In the genomic region with DNA sequence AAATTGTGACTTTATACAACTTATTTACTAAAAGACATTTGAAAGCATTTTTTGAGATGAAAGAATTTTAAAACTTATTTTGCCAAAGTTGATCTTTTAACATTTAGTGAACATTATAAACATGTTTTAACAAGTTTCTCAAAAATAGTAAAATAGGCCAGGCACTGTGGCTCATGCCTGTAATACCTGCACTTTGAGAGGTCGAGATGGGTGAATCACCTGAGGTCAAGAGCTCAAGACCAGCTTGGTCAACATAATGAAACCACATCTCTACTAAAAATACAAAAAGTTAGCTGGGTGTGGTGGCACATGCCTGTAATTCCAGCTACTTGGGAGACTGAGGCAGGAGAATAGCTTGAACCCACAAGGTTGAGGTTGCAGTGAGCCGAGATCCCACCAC, we compare ENCODE assay signal across 32 cellular contexts.
"Had no signal": no experiment of that assay in that cellular context is flagged by ENCODE, and none has a peak within 500 bp of the region (broad histone marks: within the 10 kb centered on the region; RNA-seq: fewer than 3 reads in every experiment).

No MANE protein-coding gene starts in this region.

- H3K4me1 ChIP-seq: lower lobe of right lung, prostate gland, stomach, testis, thyroid gland, transverse colon, upper lobe of left lung, vagina had no signal

- H3K9me3 Mint-ChIP-seq: mesothelial cell of epicardium; nephron progenitor cell; neural progenitor cell; stimulated activated naive B cell treated with anti-CD40 and anti-IgM and Interleukin-4, amounts not matched to agents 10 μg/mL and 1 μg/mL and 100 μg/mL, for 72 hours had no signal

- H3K9me3 ChIP-seq: lower lobe of right lung, neutrophil, ovary, prostate gland, stomach, testis, thyroid gland, transverse colon, upper lobe of left lung, vagina had no signal

- ATAC-seq: left cardiac atrium; left lobe of liver; lower lobe of right lung; natural killer cell; right cardiac atrium; sciatic nerve; stimulated activated naive B cell treated with anti-CD40 and anti-IgM and Interleukin-4, amounts not matched to agents 10 μg/mL and 1 μg/mL and 100 μg/mL, for 72 hours; stimulated activated naive CD8-positive, alpha-beta T cell treated with anti-CD3 and anti-CD28 coated beads, Interleukin-15, Interleukin-2, amounts not matched to agents 100 U/mL and 50 U/mL, for 24 hours had no signal

- H3K36me3 Mint-ChIP-seq: mesothelial cell of epicardium; naive B cell; natural killer cell; neural progenitor cell; stimulated activated naive B cell treated with anti-CD40 and anti-IgM and Interleukin-4, amounts not matched to agents 10 μg/mL and 1 μg/mL and 100 μg/mL, for 72 hours had no signal

- FAIRE-seq: keratinocyte had no signal

- H3K4me3 ChIP-seq: lower lobe of right lung, neural progenitor cell, ovary, prostate gland, skin epidermis, stomach, testis, thyroid gland, transverse colon, upper lobe of left lung, vagina had no signal

- DNase-seq: hippocampal formation; kidney glomerular epithelial cell; left cardiac atrium; lower lobe of right lung; mesendoderm; naive B cell; natural killer cell; nephron progenitor cell; occipital lobe; ovary; retina; right cardiac atrium; stimulated activated CD4-positive, alpha-beta T cell treated with anti-CD3 and anti-CD28 coated beads, Interleukin-12 subunit alpha, Interleukin-12 subunit beta, amount 100 ng/mL, for 4 hours; stimulated activated CD4-positive, alpha-beta T cell treated with anti-CD3 and anti-CD28 coated beads, Interleukin-15, amount 100 ng/mL, for 24 hours; stimulated activated CD4-positive, alpha-beta T cell treated with anti-CD3 and anti-CD28 coated beads, Interleukin-2, amount 100 ng/mL, for 24 hours; stimulated activated CD4-positive, alpha-beta T cell treated with anti-CD3 and anti-CD28 coated beads, Interleukin-4, amount 100 ng/mL, for 1 hour; stimulated activated naive B cell treated with anti-CD40 and anti-IgM and Interleukin-4, amounts not matched to agents 10 μg/mL and 1 μg/mL and 100 μg/mL, for 72 hours; stimulated activated naive CD8-positive, alpha-beta T cell treated with anti-CD3 and anti-CD28 coated beads, Interleukin-15, Interleukin-2, amounts not matched to agents 100 U/mL and 50 U/mL, for 24 hours; stomach; testis; thyroid gland; transverse colon; upper lobe of left lung had no signal

- H3K27me3 Mint-ChIP-seq: naive B cell; stimulated activated naive B cell treated with anti-CD40 and anti-IgM and Interleukin-4, amounts not matched to agents 10 μg/mL and 1 μg/mL and 100 μg/mL, for 72 hours had no signal

- H3K4me1 Mint-ChIP-seq: mesothelial cell of epicardium; naive B cell; natural killer cell; nephron progenitor cell; neural progenitor cell; stimulated activated naive B cell treated with anti-CD40 and anti-IgM and Interleukin-4, amounts not matched to agents 10 μg/mL and 1 μg/mL and 100 μg/mL, for 72 hours had no signal

- H3K27ac Mint-ChIP-seq: mesothelial cell of epicardium; naive B cell; natural killer cell; nephron progenitor cell; neural progenitor cell; stimulated activated naive B cell treated with anti-CD40 and anti-IgM and Interleukin-4, amounts not matched to agents 10 μg/mL and 1 μg/mL and 100 μg/mL, for 72 hours had no signal

- H3K4me3 Mint-ChIP-seq: mesothelial cell of epicardium; naive B cell; natural killer cell; nephron progenitor cell; neural progenitor cell; stimulated activated naive B cell treated with anti-CD40 and anti-IgM and Interleukin-4, amounts not matched to agents 10 μg/mL and 1 μg/mL and 100 μg/mL, for 72 hours had no signal

- H3K27me3 ChIP-seq: neural progenitor cell, neutrophil, ovary, stomach, testis, thyroid gland, transverse colon, upper lobe of left lung, vagina had no signal

- H3K27ac ChIP-seq: lower lobe of right lung, neural progenitor cell, neutrophil, ovary, prostate gland, skin epidermis, stomach, testis, thyroid gland, transverse colon, upper lobe of left lung, vagina had no signal

- H3K36me3 ChIP-seq: lower lobe of right lung, neural progenitor cell, neutrophil, ovary, prostate gland, stomach, thyroid gland, transverse colon, upper lobe of left lung, vagina had no signal
